ENCODE assay signal across 10 cellular contexts in the genomic region with DNA sequence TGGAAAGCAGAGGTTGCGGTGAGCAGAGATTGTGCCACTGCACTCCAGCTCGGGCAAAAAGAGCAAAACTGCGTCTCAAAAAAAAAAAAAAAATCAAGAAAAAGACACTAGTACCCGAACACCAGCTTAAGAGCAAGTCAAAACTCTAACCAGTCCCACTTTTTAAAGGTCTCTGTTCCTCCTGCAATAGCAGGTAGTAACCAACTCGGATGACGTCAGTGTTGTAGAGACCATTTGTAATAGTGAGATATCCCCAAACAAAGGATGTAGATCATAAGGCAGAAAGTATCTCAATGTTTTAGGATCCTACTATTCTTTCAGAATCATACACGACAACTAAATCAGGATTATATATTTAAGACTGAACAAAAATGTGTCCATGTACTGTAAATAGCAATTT. TPM values are rescaled to one million over a fixed set of nuclear protein-coding genes. Genes with fewer than 3 reads are reported as not detected.
DNase-seq lines count a peak whose midpoint lies in the region; ATAC-seq, FAIRE-seq and TF ChIP-seq lines count a peak whose summit lies in the region.
"Had no signal": no experiment of that assay in that cellular context is flagged by ENCODE, and none has a peak within 500 bp of the region (broad histone marks: within the 10 kb centered on the region; RNA-seq: fewer than 3 reads in every experiment).

No MANE protein-coding gene starts in this region.

- CTCF ChIA-PET in A549 (lab: Yijun Ruan, JAX) (interaction anchor here (0.6 to 62.2 kb wide), 7 partner anchors 11 to 377 kb away, joined by 3 to 3429 read pairs (median 8); a partner anchor contains a TSS), Panc1 (lab: Charles Lee) (no interaction called here)

- no peak for DNase-seq in A549 (ENCODE audit: low read depth in 1 of 2, low spot score in 1 of 2)
- DNase-seq in GM06990 (ENCODE audit: extremely low read depth, insufficient read length): no peak
- no peak for DNase-seq in Panc1 (ENCODE audit: low read depth, low spot score)
- peak; percentile 62 for DNase-seq in epithelial cell of esophagus (ENCODE audit: low read depth)
- no peak for DNase-seq in NCI-H2029 (lab: John Stamatoyannopoulos, UW)
- DNase-seq in CD14-positive monocyte (ENCODE audit: low spot score): no peak
- DNase-seq: GF-D8 had no signal

- ATAC-seq in A549 (no peak), Panc1 (no peak), HG03039 (IDR thresholded peaks at IDR 0.05; ENCODE audit: unreplicated experiment) (no peak), HG03460 (IDR thresholded peaks at IDR 0.05; ENCODE audit: unreplicated experiment) (no peak)

- BruUV-seq in Panc1 (replicated peaks; lab: Mats Ljungman, UMichigan): no TSS peak

- POLR2A ChIA-PET in A549 (lab: Yijun Ruan, JAX): no interaction called here
- POLR2A ChIA-PET in Panc1 (lab: Charles Lee): interaction anchor here (0.6 kb wide), 1 partner anchor 20 kb away, joined by 15 read pairs; no protein-coding TSS in a partner anchor

- no peak overlapping the region for H3K4me3 Mint-ChIP-seq in CD14-positive monocyte

- peaks cover 6% of the 10 kb centered on the region for H3K36me3 ChIP-seq in GM06990 (ENCODE audit: control insufficient read depth, insufficient read depth, low read length)
- peaks cover 24% of the 10 kb centered on the region for H3K36me3 ChIP-seq in Panc1 (ENCODE audit: control insufficient read depth, insufficient read depth, low read length)

- H3K4me1 ChIP-seq in A549: peaks cover 59% of the 10 kb centered on the region
- H3K4me1 ChIP-seq in Panc1 (ENCODE audit: control insufficient read depth, insufficient read depth, low read length): peaks cover 11% of the 10 kb centered on the region

- TF ChIP-seq EP300 in A549 (IDR thresholded peaks at IDR 0.05): no peak

- intact Hi-C loops in Panc1 (cut with micrococcal nuclease; ENCODE audit: unreplicated experiment) (no loop called here), CD14-positive monocyte (cut with micrococcal nuclease) (loop anchor here in 1 of 2 donors (5.0 kb wide), 1 partner anchor 40 kb away; no protein-coding TSS in a partner anchor)

- 51% methylated on average over 7 of the region's 7 CpGs for WGBS in A549 (ENCODE audit: missing lambda C conversion rate)

- H3K9me3 ChIP-seq in A549 (no peaks in the 10 kb centered on the region), Panc1 (ENCODE audit: control insufficient read depth, insufficient read depth, low read depth, low read length) (no peaks in the 10 kb centered on the region)

- peak overlapping the region in 1 of 7 donors; percentile 63 for H3K27ac Mint-ChIP-seq in CD14-positive monocyte

- in situ Hi-C loops in Panc1 (cut with HindIII; ENCODE audit: low pct_unique_long_range_greater_than_20kb, low sequenced_read_pairs): no loop called here

- TF ChIP-seq POLR2A in A549 (IDR thresholded peaks at IDR 0.05; ENCODE audit: low read length): no peak

- H3K9me3 Mint-ChIP-seq in CD14-positive monocyte: peaks cover 0 to 3% (median 0%) of the 10 kb centered on the region in 7 donors

- H3K27me3 ChIP-seq in GM06990 (replicated peaks; ENCODE audit: control insufficient read depth, insufficient read depth, low read length): no peaks in the 10 kb centered on the region
- no peaks in the 10 kb centered on the region for H3K27me3 ChIP-seq in Panc1 (ENCODE audit: control insufficient read depth, insufficient read depth, low read length)

- no peak for TF ChIP-seq RAD21 in A549 (conservative IDR thresholded peaks at IDR 0.05 in 1 of 2, IDR thresholded peaks at IDR 0.05 in 1 of 2)

- FAIRE-seq in A549 (lab: Jason Lieb, UNC): no peak
- FAIRE-seq: H54 had no signal

- no peak for TF ChIP-seq CTCF in A549 (IDR thresholded peaks at IDR 0.05)
- no peak for TF ChIP-seq CTCF in GM06990 (IDR thresholded peaks at IDR 0.05; ENCODE audit: insufficient read depth, low read length, poor library complexity, severe bottlenecking)
- TF ChIP-seq CTCF in Panc1 (IDR thresholded peaks at IDR 0.05): no peak
- TF ChIP-seq CTCF in epithelial cell of esophagus (IDR thresholded peaks at IDR 0.05; ENCODE audit: insufficient read depth, low read depth, low read length, missing control alignments): no peak
- TF ChIP-seq CTCF in CD14-positive monocyte (IDR thresholded peaks at IDR 0.05): no peak

- H3K4me1 Mint-ChIP-seq in CD14-positive monocyte: peaks cover 44% of the 10 kb centered on the region

- peaks cover 0 to 2% (median 0%) of the 10 kb centered on the region in 3 donors for H3K27me3 Mint-ChIP-seq in CD14-positive monocyte (ENCODE audit: low read depth in 3 of 3)

- H3K36me3 Mint-ChIP-seq in CD14-positive monocyte: peaks cover 12 to 19% of the 10 kb centered on the region in 2 donors

- H3K4me2 ChIP-seq in A549: peak overlapping the region; percentile 89

- H3K4me3 ChIP-seq in A549 (peak overlapping the region; percentile 78; the same call in 2 of the 3 replicates), GM06990 (replicated peaks; ENCODE audit: low read depth, low read length) (peak overlapping the region; percentile 93), Panc1 (ENCODE audit: low read depth in 2 of 2, low read length in 2 of 2) (peak overlapping the region; percentile 84 to 85), epithelial cell of esophagus (ENCODE audit: low read length) (peak overlapping the region; percentile 85)

- H3K27ac ChIP-seq in A549 (peak overlapping the region; percentile 56 to 85; a peak in 5 of 6 replicates), Panc1 (ENCODE audit: low read length) (peak overlapping the region; percentile 92)

TF ChIP-seq in A549, 52 proteins besides CTCF, POLR2A, EP300 and RAD21 (continues in another document):
- TF ChIP-seq GATA3 (IDR thresholded peaks at IDR 0.05; ENCODE audit: borderline replicate concordance) (no peak), MYC (IDR thresholded peaks at IDR 0.05; ENCODE audit: borderline replicate concordance, low read length) (no peak), ZNF302 (CRISPR knock-in tag; IDR thresholded peaks at IDR 0.05) (no peak), EHMT2 (IDR thresholded peaks at IDR 0.05; ENCODE audit: low read depth) (no peak), HOXA7 (CRISPR knock-in tag; IDR thresholded peaks at IDR 0.05) (no peak), ZFP36 (IDR thresholded peaks at IDR 0.05; ENCODE audit: borderline replicate concordance, partially characterized antibody) (no peak), CHD2 (IDR thresholded peaks at IDR 0.05; ENCODE audit: low read length, partially characterized antibody) (no peak), HEYL (CRISPR knock-in tag; IDR thresholded peaks at IDR 0.05) (no peak), KDM1A (IDR thresholded peaks at IDR 0.05; ENCODE audit: low read depth) (no peak), MAZ (IDR thresholded peaks at IDR 0.05; ENCODE audit: borderline replicate concordance, low read depth, low read length) (no peak), JUNB (IDR thresholded peaks at IDR 0.05) (no peak), NFE2L2 (conservative IDR thresholded peaks at IDR 0.05; ENCODE audit: low read length) (no peak), CBX8 (IDR thresholded peaks at IDR 0.05) (no peak)

RNA-seq across cellular contexts. Expression of a gene that starts 2.4 kb away (rescaled TPM):
- polyA plus RNA-seq in A549 (2011; rRNA removed) (141 and 196 TPM in 2 replicates), A549 (2017; fragmentation: RNase III; extraction: RNeasy Plus Mini Kit Qiagen cat#74134 plus additional on column Dnase treatment) (623 to 739 TPM (median 629 TPM) in 3 replicates), CD14-positive monocyte (100 to 1,000 TPM; 156 to 181 TPM)
- 483 and 502 TPM in 2 replicates for polyA plus RNA-seq in A549 (2012; cell fraction: cytosol; rRNA removed)
- 360 and 387 TPM in 2 replicates for polyA plus RNA-seq in A549 (2012; cell fraction: nucleus; rRNA removed)
- 49.1 and 91.6 TPM in 2 replicates for polyA minus RNA-seq in A549 (2011; rRNA and poly(A)+ RNA removed)
- 448 TPM for total RNA-seq in Panc1 (2021; ENCODE audit: unreplicated experiment)
- polyA plus RNA-seq in Panc1 (2012; ENCODE audit: insufficient read length): 639 TPM

RNA-seq across cellular contexts. Expression of a gene that starts 20.4 kb away (rescaled TPM):
- 54.5 and 73.7 TPM in 2 replicates for polyA plus RNA-seq in A549 (2011; rRNA removed)
- polyA plus RNA-seq in A549 (2012; cell fraction: cytosol; rRNA removed): 174 and 199 TPM in 2 replicates
- 280 and 344 TPM in 2 replicates for polyA plus RNA-seq in A549 (2012; cell fraction: nucleus; rRNA removed)
- polyA plus RNA-seq in A549 (2017; fragmentation: RNase III; extraction: RNeasy Plus Mini Kit Qiagen cat#74134 plus additional on column Dnase treatment): 83.8 to 92.2 TPM (median 91.4 TPM) in 3 replicates
- 31.1 and 36.1 TPM in 2 replicates for polyA minus RNA-seq in A549 (2011; rRNA and poly(A)+ RNA removed)
- total RNA-seq in Panc1 (2021; ENCODE audit: unreplicated experiment): 63.4 TPM
- polyA plus RNA-seq in Panc1 (2012; ENCODE audit: insufficient read length): 82.5 TPM
- 10 to 100 TPM; 27.8 to 36.2 TPM for polyA plus RNA-seq in CD14-positive monocyte

RNA-seq across cellular contexts. Expression of a gene that starts 30.9 kb away (rescaled TPM):
- polyA plus RNA-seq in A549 (2011; rRNA removed) (400 and 545 TPM in 2 replicates), A549 (2017; fragmentation: RNase III; extraction: RNeasy Plus Mini Kit Qiagen cat#74134 plus additional on column Dnase treatment) (452 to 573 TPM (median 525 TPM) in 3 replicates), CD14-positive monocyte (100 to 1,000 TPM; 282 to 318 TPM)
- polyA plus RNA-seq in A549 (2012; cell fraction: cytosol; rRNA removed): 90.1 and 91.1 TPM in 2 replicates
- 21.1 and 34.7 TPM in 2 replicates for polyA plus RNA-seq in A549 (2012; cell fraction: nucleus; rRNA removed)
- 119 and 127 TPM in 2 replicates for polyA minus RNA-seq in A549 (2011; rRNA and poly(A)+ RNA removed)
- total RNA-seq in Panc1 (2021; ENCODE audit: unreplicated experiment): 616 TPM
- 413 TPM for polyA plus RNA-seq in Panc1 (2012; ENCODE audit: insufficient read length)

RNA-seq across cellular contexts. Expression of a gene that starts 42.1 kb away (rescaled TPM):
- polyA plus RNA-seq in A549 (2011; rRNA removed) (8.5 and 9.5 TPM in 2 replicates), A549 (2017; fragmentation: RNase III; extraction: RNeasy Plus Mini Kit Qiagen cat#74134 plus additional on column Dnase treatment) (11.3 to 13.1 TPM (median 12.6 TPM) in 3 replicates), CD14-positive monocyte (1 to 10 TPM; 1.3 to 2.1 TPM)
- 11.0 and 13.2 TPM in 2 replicates for polyA plus RNA-seq in A549 (2012; cell fraction: cytosol; rRNA removed)
- polyA plus RNA-seq in A549 (2012; cell fraction: nucleus; rRNA removed): 16.6 and 18.3 TPM in 2 replicates
- 14.3 and 15.2 TPM in 2 replicates for polyA minus RNA-seq in A549 (2011; rRNA and poly(A)+ RNA removed)
- total RNA-seq in Panc1 (2021; ENCODE audit: unreplicated experiment): 48.7 TPM
- polyA plus RNA-seq in Panc1 (2012; ENCODE audit: insufficient read length): 74.7 TPM

RNA-seq across cellular contexts. Expression of a gene that starts 53.6 kb away (rescaled TPM):
- polyA plus RNA-seq in A549 (2011; rRNA removed) (110 and 124 TPM in 2 replicates), A549 (2017; fragmentation: RNase III; extraction: RNeasy Plus Mini Kit Qiagen cat#74134 plus additional on column Dnase treatment) (83.4 to 87.1 TPM (median 84.1 TPM) in 3 replicates), CD14-positive monocyte (10 to 100 TPM; 36.3 to 38.7 TPM)
- polyA plus RNA-seq in A549 (2012; cell fraction: cytosol; rRNA removed): 203 and 209 TPM in 2 replicates
- 485 and 663 TPM in 2 replicates for polyA plus RNA-seq in A549 (2012; cell fraction: nucleus; rRNA removed)
- polyA minus RNA-seq in A549 (2011; rRNA and poly(A)+ RNA removed): 109 and 125 TPM in 2 replicates
- 141 TPM for total RNA-seq in Panc1 (2021; ENCODE audit: unreplicated experiment)
- polyA plus RNA-seq in Panc1 (2012; ENCODE audit: insufficient read length): 96.7 TPM
